In genomic region chr2:1675633-1676032, GRCh38 we compare ENCODE assay signal across 10 cellular contexts.
DNase-seq lines count a peak whose midpoint lies in the region; ATAC-seq and TF ChIP-seq lines count a peak whose summit lies in the region.
"Had no signal": no experiment of that assay in that cellular context is flagged by ENCODE, and none has a peak within 500 bp of the region (broad histone marks: within the 10 kb centered on the region; RNA-seq: fewer than 3 reads in every experiment).

No MANE protein-coding gene starts in this region.

- H3K36me3 ChIP-seq in PC-9 (ENCODE audit: low read depth), result peaks cover 9% of the 10 kb centered on the region; the same call in 1 of the 2 replicates

- no peak overlapping the region for H2AFZ ChIP-seq in PC-9

- H4K20me1 ChIP-seq in PC-9 (ENCODE audit: insufficient read depth), result no peaks in the 10 kb centered on the region; the same call in 1 of the 2 replicates

- peak overlapping the region; percentile 21 for H3K27ac Mint-ChIP-seq in nephron progenitor cell
- H3K27ac Mint-ChIP-seq: nephron had no signal

- no peaks in the 10 kb centered on the region for H3K79me2 ChIP-seq in PC-9 (ENCODE audit: low read depth)

- no peak overlapping the region for H3K4me3 Mint-ChIP-seq in nephron progenitor cell
- H3K4me3 Mint-ChIP-seq: nephron had no signal

- no peaks in the 10 kb centered on the region for H3K9me3 Mint-ChIP-seq in nephron progenitor cell
- H3K9me3 Mint-ChIP-seq: nephron had no signal

- CTCF ChIA-PET in AG04450 (lab: Charles Lee), result interaction anchor here (0.6 to 2.5 kb wide), 19 partner anchors 10 to 142 kb away, joined by 3 to 20 read pairs (median 4); no protein-coding TSS in a partner anchor
- CTCF ChIA-PET in PC-9 (lab: Charles Lee), result interaction anchor here (0.6 to 0.7 kb wide), 2 partner anchors 42 to 63 kb away, joined by 5 to 6 read pairs; no protein-coding TSS in a partner anchor

- DNase-seq in AG04450 (ENCODE audit: low read depth, low spot score) (peak; percentile 90), PC-9 (peak; percentile 62 to 87), epithelial cell of esophagus (ENCODE audit: low read depth) (peak; percentile 94), nephron progenitor cell (no peak), NOMO-1 (lab: John Stamatoyannopoulos, UW; ENCODE audit: unreplicated experiment in 2 of 2) (no peak)
- no peak for DNase-seq in stimulated activated CD4-positive, alpha-beta T cell treated with anti-CD3 and anti-CD28 coated beads, Interleukin-12 subunit alpha, Interleukin-12 subunit beta, amount 100 ng/mL, for 4 hours
- DNase-seq in stimulated activated naive CD4-positive, alpha-beta T cell treated with Interleukin-2 at 50 U/mL for 16 hours (lab: John Stamatoyannopoulos, UW), result no peak
- DNase-seq: effector CD4-positive, alpha-beta T cell had no signal

- H3K27ac ChIP-seq in AG04450 (ENCODE audit: low read depth, low read length), result peak overlapping the region; percentile 83
- H3K27ac ChIP-seq in PC-9, result peak overlapping the region; percentile 59

- intact Hi-C loops in PC-9 (cut with micrococcal nuclease; ENCODE audit: unreplicated experiment), result loop anchor here (2.0 to 5.0 kb wide), 3 partner anchors 67 to 142 kb away; no protein-coding TSS in a partner anchor

- no peak overlapping the region for H3K4me2 ChIP-seq in PC-9

- peaks cover 39% of the 10 kb centered on the region for H3K36me3 Mint-ChIP-seq in nephron progenitor cell (ENCODE audit: low read depth)

- peak; percentile 85 for TF ChIP-seq CTCF in AG04450 (IDR thresholded peaks at IDR 0.05; ENCODE audit: low read depth, low read length)
- TF ChIP-seq CTCF in PC-9 (conservative IDR thresholded peaks at IDR 0.05), result peak; percentile 57
- peak; percentile 66 for TF ChIP-seq CTCF in epithelial cell of esophagus (IDR thresholded peaks at IDR 0.05; ENCODE audit: insufficient read depth, low read depth, low read length, missing control alignments)
- no peak for TF ChIP-seq CTCF in nephron progenitor cell (IDR thresholded peaks at IDR 0.05)

- POLR2A ChIA-PET in AG04450 (lab: Yijun Ruan, JAX) (interaction anchor here (0.6 to 1.6 kb wide), 6 partner anchors 11 to 142 kb away, joined by 3 to 14 read pairs (median 4); no protein-coding TSS in a partner anchor), PC-9 (lab: Charles Lee; ENCODE audit: unreplicated experiment) (no interaction called here)

- BruUV-seq in PC-9 (replicated peaks; lab: Mats Ljungman, UMichigan), result no TSS peak

- H3K4me1 Mint-ChIP-seq in nephron progenitor cell, result no peaks in the 10 kb centered on the region
- H3K4me1 Mint-ChIP-seq: nephron had no signal

- H3K4me3 ChIP-seq in AG04450 (ENCODE audit: low read depth, low read length) (no peak overlapping the region), PC-9 (no peak overlapping the region), epithelial cell of esophagus (ENCODE audit: low read length) (no peak overlapping the region)

- peaks cover 5% of the 10 kb centered on the region for H3K4me1 ChIP-seq in PC-9 (replicated peaks; ENCODE audit: insufficient read depth)

- H3K9me3 ChIP-seq in AG04450 (ENCODE audit: control insufficient read depth, insufficient read depth, low read length) (no peaks in the 10 kb centered on the region; the same call in 1 of the 2 replicates), PC-9 (ENCODE audit: insufficient read depth, low read depth) (no peaks in the 10 kb centered on the region)

- H3K27me3 Mint-ChIP-seq in nephron progenitor cell (ENCODE audit: low read depth, poor library complexity), result no peaks in the 10 kb centered on the region

- H3K27me3 ChIP-seq in AG04450 (ENCODE audit: control insufficient read depth, insufficient read depth, low read length), result no peaks in the 10 kb centered on the region
- H3K27me3 ChIP-seq in PC-9 (ENCODE audit: insufficient read depth, low read depth), result peaks cover 15% of the 10 kb centered on the region; the same call in 1 of the 2 replicates

- H3K9me2 ChIP-seq in PC-9 (ENCODE audit: insufficient read depth), result no peaks in the 10 kb centered on the region

- no peak for ATAC-seq in GM19467 (IDR thresholded peaks at IDR 0.05; ENCODE audit: unreplicated experiment)

- H3F3A ChIP-seq in PC-9 (ENCODE audit: insufficient read depth, low read depth), result peaks cover 8% of the 10 kb centered on the region; the same call in 1 of the 2 replicates

Comparison
In these comparisons a context has a peak if more than half of its experiments do, and no peak if none do; other contexts are left out.
1. DNase-seq: peak in AG04450 (single experiment), PC-9 (2 of 2) and epithelial cell of esophagus (single experiment); none in nephron progenitor cell (single experiment), stimulated activated CD4-positive, alpha-beta T cell treated with anti-CD3 and anti-CD28 coated beads, Interleukin-12 subunit alpha, Interleukin-12 subunit beta, amount 100 ng/mL, for 4 hours (single experiment), NOMO-1 (0 of 2) and stimulated activated naive CD4-positive, alpha-beta T cell treated with Interleukin-2 at 50 U/mL for 16 hours (single experiment).